8 cellular contexts compared by ENCODE assay signal in the genomic region with DNA sequence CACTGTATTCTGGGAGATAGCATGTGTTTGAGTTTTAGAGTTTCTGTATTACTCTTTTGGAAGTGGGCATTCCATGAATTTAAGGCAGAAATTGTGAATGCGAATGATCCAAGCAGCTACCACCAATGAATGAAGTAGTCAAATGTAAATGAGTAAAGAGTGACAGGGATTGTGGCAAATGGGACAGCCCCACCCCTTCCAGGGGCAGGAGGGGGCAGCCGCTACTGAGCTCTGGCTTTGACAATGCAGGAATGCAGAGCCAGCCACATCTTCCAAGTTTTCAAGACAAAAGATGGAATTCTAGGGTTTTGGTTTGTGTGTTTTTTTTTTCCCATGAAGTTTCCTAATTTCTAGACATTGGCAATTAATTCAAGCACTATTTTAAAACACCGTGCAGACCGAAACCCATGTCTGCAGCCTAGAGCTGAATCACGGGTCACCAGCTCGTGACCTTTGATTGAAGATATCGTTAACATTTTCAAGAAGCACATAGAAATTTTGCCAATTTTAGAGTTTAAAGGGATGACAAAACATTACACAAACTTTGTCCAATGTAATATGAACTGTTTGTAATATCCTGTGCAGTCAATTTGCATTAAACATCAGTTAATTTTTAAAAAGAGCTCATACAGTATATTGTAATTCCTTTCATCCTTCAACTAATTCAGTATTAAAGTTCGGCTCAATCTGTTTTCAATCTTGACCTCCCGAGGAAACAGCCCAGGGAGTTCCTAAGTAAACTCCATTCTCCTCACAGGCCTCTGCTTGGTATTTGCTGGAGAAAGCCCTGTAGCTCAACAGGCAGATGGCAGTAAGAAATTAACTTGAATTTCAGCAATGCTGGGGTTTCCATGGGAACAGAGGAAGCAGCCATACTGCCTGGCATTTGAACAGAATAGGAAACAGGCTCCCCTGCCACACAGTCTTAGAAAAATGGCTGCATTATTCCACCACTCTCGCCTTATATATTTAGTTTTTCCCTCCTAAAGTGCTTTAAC.
DNase-seq lines count a peak whose midpoint lies in the region; ATAC-seq, FAIRE-seq and TF ChIP-seq lines count a peak whose summit lies in the region.

No MANE protein-coding gene starts in this region.

- H3K27ac ChIP-seq in K562 (ENCODE audit: extremely low read depth, low read depth, low read length), result no peak overlapping the region
- peak overlapping the region; percentile 5 for H3K27ac ChIP-seq in upper lobe of right lung

- no peak overlapping the region for H3K4me3 ChIP-seq in K562
- H3K4me3 ChIP-seq in upper lobe of right lung, result no peak overlapping the region

- no peak for FAIRE-seq in K562 (lab: Jason Lieb, UNC)

- WGBS in K562 (ENCODE audit: insufficient coverage, low coverage, missing lambda C conversion rate), result 2% methylated on average over 10 of the region's 10 CpGs

- H3K9me3 ChIP-seq in K562 (replicated peaks; ENCODE audit: control insufficient read depth, insufficient read depth, low read depth, low read length) (no peaks in the 10 kb centered on the region), upper lobe of right lung (no peaks in the 10 kb centered on the region)

- no peak for TF ChIP-seq EP300 in K562 (IDR thresholded peaks at IDR 0.05; ENCODE audit: low read length)

- H3K27me3 Mint-ChIP-seq in immature natural killer cell (ENCODE audit: low read depth in 3 of 3) (peaks cover 0 to 3% (median 0%) of the 10 kb centered on the region in 3 donors), natural killer cell (ENCODE audit: low read depth in 2 of 2) (no peaks in the 10 kb centered on the region)

- TF ChIP-seq CTCF in K562 (IDR thresholded peaks at IDR 0.05 in 2 of 3, conservative IDR thresholded peaks at IDR 0.05 in 1 of 3; ENCODE audit: insufficient read depth in 2 of 3, low read depth in 1 of 3, low read length in 3 of 3) (no peak), upper lobe of right lung (IDR thresholded peaks at IDR 0.05) (no peak), natural killer cell (IDR thresholded peaks at IDR 0.05) (no peak)

- CTCF ChIA-PET in K562 (lab: Yijun Ruan, JAX; ENCODE audit: low intra/inter-chr PET ratio), result no interaction called here

- H4K20me1 ChIP-seq in K562 (replicated peaks; ENCODE audit: control insufficient read depth, insufficient read depth, low read length), result no peaks in the 10 kb centered on the region; the same call in 1 of the 2 replicates

- H3K4me3 Mint-ChIP-seq in immature natural killer cell (no peak overlapping the region), natural killer cell (no peak overlapping the region)

- ATAC-seq in K562 (no peak), upper lobe of right lung (peak; percentile 78), HG03457 (IDR thresholded peaks at IDR 0.05; ENCODE audit: unreplicated experiment) (no peak), natural killer cell (no peak)

- no TSS peak for BruUV-seq in K562 (replicated peaks; lab: Mats Ljungman, UMichigan)

- H3K4me1 Mint-ChIP-seq in immature natural killer cell (no peaks in the 10 kb centered on the region), natural killer cell (no peaks in the 10 kb centered on the region)

- no peaks in the 10 kb centered on the region for H3K9me1 ChIP-seq in K562 (ENCODE audit: control insufficient read depth, insufficient read depth, low read length)

- no peaks in the 10 kb centered on the region for H3K36me3 ChIP-seq in K562 (ENCODE audit: control insufficient read depth, insufficient read depth, low read length)
- no peaks in the 10 kb centered on the region for H3K36me3 ChIP-seq in upper lobe of right lung

- in situ Hi-C loops in K562 (cut with MboI), result no loop called here

- intact Hi-C loops in K562 (cut with micrococcal nuclease), result no loop called here
- intact Hi-C loops in upper lobe of right lung (cut with DNase I), result no loop called here
- intact Hi-C loops in natural killer cell (cut with micrococcal nuclease), result no loop called here

- H3K27ac Mint-ChIP-seq in immature natural killer cell (no peak overlapping the region), natural killer cell (no peak overlapping the region)

- DNase-seq in NCI-H82 (lab: John Stamatoyannopoulos, UW), result peak; percentile 33
- no peak for DNase-seq in NCI-H82 treated with DMSO at 0.1 percent for 48 hours (lab: John Stamatoyannopoulos, UW; ENCODE audit: unreplicated experiment)
- no peak for DNase-seq in K562 (ENCODE audit: extremely low read depth in 1 of 4, low spot score in 3 of 4)
- peak; percentile 77 for DNase-seq in islet precursor cell
- no peak for DNase-seq in upper lobe of right lung
- no peak for DNase-seq in immature natural killer cell
- no peak for DNase-seq in natural killer cell

- H2AFZ ChIP-seq in K562 (ENCODE audit: low read depth, low read length), result no peak overlapping the region

- no peak for TF ChIP-seq RAD21 in K562 (CRISPR knock-in tag; conservative IDR thresholded peaks at IDR 0.05 in 1 of 2, IDR thresholded peaks at IDR 0.05 in 1 of 2)

- no peak for TF ChIP-seq POLR2A in K562 (conservative IDR thresholded peaks at IDR 0.05)

- H3K36me3 Mint-ChIP-seq in immature natural killer cell (no peaks in the 10 kb centered on the region), natural killer cell (no peaks in the 10 kb centered on the region)

- H3K9ac ChIP-seq in K562 (ENCODE audit: insufficient read depth in 1 of 2, low read depth in 2 of 2, low read length in 2 of 2), result no peak overlapping the region

- H3K4me1 ChIP-seq in K562 (replicated peaks in 1 of 2; ENCODE audit: control insufficient read depth in 2 of 2, insufficient read depth in 2 of 2, low read length in 2 of 2), result no peaks in the 10 kb centered on the region
- H3K4me1 ChIP-seq in upper lobe of right lung, result peaks cover 8% of the 10 kb centered on the region

- H3K4me2 ChIP-seq in K562 (ENCODE audit: insufficient read depth, low read length), result no peak overlapping the region

- POLR2A ChIA-PET in K562 (lab: Yijun Ruan, JAX), result no interaction called here

- no peaks in the 10 kb centered on the region for H3K79me2 ChIP-seq in K562 (ENCODE audit: control insufficient read depth, insufficient read depth, low read length)

- H3K27me3 ChIP-seq in K562 (ENCODE audit: control insufficient read depth in 2 of 2, insufficient read depth in 2 of 2, low read length in 2 of 2), result no peaks in the 10 kb centered on the region
- H3K27me3 ChIP-seq in upper lobe of right lung, result no peaks in the 10 kb centered on the region

- H3K9me3 Mint-ChIP-seq in immature natural killer cell (peaks cover 0 to 11% (median 1%) of the 10 kb centered on the region in 6 donors), natural killer cell (no peaks in the 10 kb centered on the region)

TF ChIP-seq in K562, 482 proteins besides CTCF, POLR2A, EP300 and RAD21:
- TF ChIP-seq RFX1 (IDR thresholded peaks at IDR 0.05), result peak; percentile 51
- TF ChIP-seq BRD9 (IDR thresholded peaks at IDR 0.05; ENCODE audit: low read depth, partially characterized antibody), result no peak
- TF ChIP-seq, protein P1, sequence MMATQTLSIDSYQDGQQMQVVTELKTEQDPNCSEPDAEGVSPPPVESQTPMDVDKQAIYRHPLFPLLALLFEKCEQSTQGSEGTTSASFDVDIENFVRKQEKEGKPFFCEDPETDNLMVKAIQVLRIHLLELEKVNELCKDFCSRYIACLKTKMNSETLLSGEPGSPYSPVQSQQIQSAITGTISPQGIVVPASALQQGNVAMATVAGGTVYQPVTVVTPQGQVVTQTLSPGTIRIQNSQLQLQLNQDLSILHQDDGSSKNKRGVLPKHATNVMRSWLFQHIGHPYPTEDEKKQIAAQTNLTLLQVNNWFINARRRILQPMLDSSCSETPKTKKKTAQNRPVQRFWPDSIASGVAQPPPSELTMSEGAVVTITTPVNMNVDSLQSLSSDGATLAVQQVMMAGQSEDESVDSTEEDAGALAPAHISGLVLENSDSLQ (IDR thresholded peaks at IDR 0.05), result peak; percentile 80
- TF ChIP-seq CEBPB (tag; IDR thresholded peaks at IDR 0.05), result no peak
- TF ChIP-seq, protein P2, sequence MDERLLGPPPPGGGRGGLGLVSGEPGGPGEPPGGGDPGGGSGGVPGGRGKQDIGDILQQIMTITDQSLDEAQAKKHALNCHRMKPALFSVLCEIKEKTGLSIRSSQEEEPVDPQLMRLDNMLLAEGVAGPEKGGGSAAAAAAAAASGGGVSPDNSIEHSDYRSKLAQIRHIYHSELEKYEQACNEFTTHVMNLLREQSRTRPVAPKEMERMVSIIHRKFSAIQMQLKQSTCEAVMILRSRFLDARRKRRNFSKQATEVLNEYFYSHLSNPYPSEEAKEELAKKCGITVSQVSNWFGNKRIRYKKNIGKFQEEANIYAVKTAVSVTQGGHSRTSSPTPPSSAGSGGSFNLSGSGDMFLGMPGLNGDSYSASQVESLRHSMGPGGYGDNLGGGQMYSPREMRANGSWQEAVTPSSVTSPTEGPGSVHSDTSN (CRISPR knock-in tag; IDR thresholded peaks at IDR 0.05; ENCODE audit: low read depth), result no peak
- TF ChIP-seq, protein P2 (tag; conservative IDR thresholded peaks at IDR 0.05; ENCODE audit: low read depth), result peak; percentile 77

Comparison
In these comparisons a context has a peak if more than half of its experiments do, and no peak if none do; other contexts are left out.
1. DNase-seq: peak in NCI-H82 (single experiment) and islet precursor cell (single experiment); none in NCI-H82 treated with DMSO at 0.1 percent for 48 hours (single experiment), K562 (0 of 4), upper lobe of right lung (single experiment), immature natural killer cell (0 of 3) and natural killer cell (single experiment).